8 cellular contexts compared by ENCODE assay signal in the genomic region with DNA sequence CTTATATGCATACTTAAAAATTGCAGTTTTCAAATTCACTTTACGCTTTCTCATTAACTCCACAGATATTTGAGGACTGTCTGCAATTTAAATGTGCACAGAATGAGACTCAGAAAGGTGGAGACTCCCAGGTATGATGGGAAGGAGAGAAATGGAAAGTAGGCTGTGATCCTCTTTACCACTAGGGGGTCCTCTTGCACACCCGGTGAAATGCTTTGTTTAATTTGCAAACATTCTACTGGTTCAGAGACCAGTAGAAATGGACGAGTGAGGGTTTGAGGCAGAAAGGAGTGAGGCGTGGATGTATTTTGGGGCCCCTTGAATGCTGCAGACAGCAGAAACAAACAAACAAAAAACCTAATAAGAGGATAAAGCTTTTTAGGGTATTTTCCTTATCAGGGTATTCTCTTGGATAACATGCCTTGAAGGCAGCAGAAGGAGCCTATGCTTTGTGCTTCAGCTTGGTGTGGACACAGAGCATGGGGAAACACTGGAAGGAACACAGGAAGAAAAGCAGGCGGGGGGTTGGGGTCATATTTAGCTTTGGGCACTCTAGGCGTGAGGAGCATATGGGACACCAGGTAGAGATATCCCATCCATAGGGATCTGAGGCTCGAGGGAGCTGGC.
DNase-seq lines count a peak whose midpoint lies in the region; ATAC-seq and TF ChIP-seq lines count a peak whose summit lies in the region.

No MANE protein-coding gene starts in this region.

- H3K27ac ChIP-seq in SK-N-SH (ENCODE audit: low read depth in 2 of 2, low read length in 1 of 2) = no peak overlapping the region
- H3K27ac ChIP-seq in upper lobe of right lung = no peak overlapping the region

- 2% methylated on average over 7 of the region's 7 CpGs for WGBS in SK-N-SH (ENCODE audit: low lambda C conversion rate)

- H4K20me1 ChIP-seq in SK-N-SH (ENCODE audit: insufficient read depth) = no peaks in the 10 kb centered on the region

- no peak for TF ChIP-seq EP300 in SK-N-SH (IDR thresholded peaks at IDR 0.05; ENCODE audit: borderline replicate concordance in 1 of 2, low read depth in 1 of 2, low read length in 1 of 2)

- POLR2A ChIA-PET in SK-N-SH (lab: Yijun Ruan, JAX) = no interaction called here

- TF ChIP-seq CTCF in SK-N-SH (IDR thresholded peaks at IDR 0.05) = peak; percentile 51
- TF ChIP-seq CTCF in epithelial cell of esophagus (IDR thresholded peaks at IDR 0.05; ENCODE audit: insufficient read depth, low read depth, low read length, missing control alignments) = peak; percentile 88
- TF ChIP-seq CTCF in upper lobe of right lung (IDR thresholded peaks at IDR 0.05) = peak; percentile 45

- DNase-seq in SK-N-SH (peak; percentile 22), MV-4-11 (lab: John Stamatoyannopoulos, UW) (peak; percentile 13), epithelial cell of esophagus (ENCODE audit: low read depth) (peak; percentile 61), upper lobe of right lung (no peak), NCI-H524 treated with DMSO at 0.1 percent for 48 hours (lab: John Stamatoyannopoulos, UW) (no peak)
- DNase-seq in activated naive CD4-positive, alpha-beta T cell treated with Interleukin-2 at 50 U/mL for 16 hours = no peak

- H3K27me3 ChIP-seq in SK-N-SH (ENCODE audit: insufficient read depth) (no peaks in the 10 kb centered on the region), upper lobe of right lung (no peaks in the 10 kb centered on the region)

- CTCF ChIA-PET in SK-N-SH (lab: Yijun Ruan, JAX) = interaction anchor here (0.6 to 0.7 kb wide), 2 partner anchors 36 to 147 kb away, joined by 3 read pairs; no protein-coding TSS in a partner anchor

- no peak for ATAC-seq in SK-N-SH treated with all-trans-retinoic acid at 6 μM for 48 hours
- peak; percentile 78 for ATAC-seq in GM21529 (IDR thresholded peaks at IDR 0.05; ENCODE audit: unreplicated experiment)
- ATAC-seq in upper lobe of right lung = peak; percentile 67

- intact Hi-C loops in upper lobe of right lung (cut with DNase I) = no loop called here

- H3K79me2 ChIP-seq in SK-N-SH (ENCODE audit: insufficient read depth) = no peaks in the 10 kb centered on the region

- no peak overlapping the region for H3K4me2 ChIP-seq in SK-N-SH

- no peak overlapping the region for H3K9ac ChIP-seq in SK-N-SH

- H3K9me2 ChIP-seq in SK-N-SH = no peaks in the 10 kb centered on the region

- H3F3A ChIP-seq in SK-N-SH (replicated peaks; ENCODE audit: insufficient read depth) = no peaks in the 10 kb centered on the region

- no peak overlapping the region for H2AFZ ChIP-seq in SK-N-SH (ENCODE audit: low read depth)

- H3K4me1 ChIP-seq in SK-N-SH (ENCODE audit: control insufficient read depth in 1 of 2, insufficient read depth in 2 of 2, low read depth in 1 of 2, low read length in 1 of 2) (no peaks in the 10 kb centered on the region), upper lobe of right lung (no peaks in the 10 kb centered on the region)

- H3K36me3 ChIP-seq in SK-N-SH (replicated peaks in 1 of 2; ENCODE audit: control insufficient read depth in 1 of 2, insufficient read depth in 2 of 2, low read length in 1 of 2) (no peaks in the 10 kb centered on the region), upper lobe of right lung (no peaks in the 10 kb centered on the region)

- peak; percentile 60 for TF ChIP-seq RAD21 in SK-N-SH (IDR thresholded peaks at IDR 0.05; ENCODE audit: low read length)

- H3K9me3 ChIP-seq in SK-N-SH (no peaks in the 10 kb centered on the region), upper lobe of right lung (no peaks in the 10 kb centered on the region)

- H3K4me3 ChIP-seq in SK-N-SH (ENCODE audit: low read depth in 2 of 2, low read length in 1 of 2) (no peak overlapping the region; a peak in 1 of 4 replicates), epithelial cell of esophagus (ENCODE audit: low read length) (no peak overlapping the region), upper lobe of right lung (no peak overlapping the region)

TF ChIP-seq in SK-N-SH, 30 proteins besides CTCF, POLR2A, EP300 and RAD21:
- TF ChIP-seq EZH2phosphoT487 (IDR thresholded peaks at IDR 0.05; ENCODE audit: borderline replicate concordance, low read depth) = no peak
- TF ChIP-seq FOSL2 (IDR thresholded peaks at IDR 0.05; ENCODE audit: borderline replicate concordance, low read depth) = no peak
- TF ChIP-seq, protein P1, sequence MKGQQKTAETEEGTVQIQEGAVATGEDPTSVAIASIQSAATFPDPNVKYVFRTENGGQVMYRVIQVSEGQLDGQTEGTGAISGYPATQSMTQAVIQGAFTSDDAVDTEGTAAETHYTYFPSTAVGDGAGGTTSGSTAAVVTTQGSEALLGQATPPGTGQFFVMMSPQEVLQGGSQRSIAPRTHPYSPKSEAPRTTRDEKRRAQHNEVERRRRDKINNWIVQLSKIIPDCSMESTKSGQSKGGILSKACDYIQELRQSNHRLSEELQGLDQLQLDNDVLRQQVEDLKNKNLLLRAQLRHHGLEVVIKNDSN (IDR thresholded peaks at IDR 0.05; ENCODE audit: borderline replicate concordance, low read depth) = no peak
- TF ChIP-seq, protein P2, sequence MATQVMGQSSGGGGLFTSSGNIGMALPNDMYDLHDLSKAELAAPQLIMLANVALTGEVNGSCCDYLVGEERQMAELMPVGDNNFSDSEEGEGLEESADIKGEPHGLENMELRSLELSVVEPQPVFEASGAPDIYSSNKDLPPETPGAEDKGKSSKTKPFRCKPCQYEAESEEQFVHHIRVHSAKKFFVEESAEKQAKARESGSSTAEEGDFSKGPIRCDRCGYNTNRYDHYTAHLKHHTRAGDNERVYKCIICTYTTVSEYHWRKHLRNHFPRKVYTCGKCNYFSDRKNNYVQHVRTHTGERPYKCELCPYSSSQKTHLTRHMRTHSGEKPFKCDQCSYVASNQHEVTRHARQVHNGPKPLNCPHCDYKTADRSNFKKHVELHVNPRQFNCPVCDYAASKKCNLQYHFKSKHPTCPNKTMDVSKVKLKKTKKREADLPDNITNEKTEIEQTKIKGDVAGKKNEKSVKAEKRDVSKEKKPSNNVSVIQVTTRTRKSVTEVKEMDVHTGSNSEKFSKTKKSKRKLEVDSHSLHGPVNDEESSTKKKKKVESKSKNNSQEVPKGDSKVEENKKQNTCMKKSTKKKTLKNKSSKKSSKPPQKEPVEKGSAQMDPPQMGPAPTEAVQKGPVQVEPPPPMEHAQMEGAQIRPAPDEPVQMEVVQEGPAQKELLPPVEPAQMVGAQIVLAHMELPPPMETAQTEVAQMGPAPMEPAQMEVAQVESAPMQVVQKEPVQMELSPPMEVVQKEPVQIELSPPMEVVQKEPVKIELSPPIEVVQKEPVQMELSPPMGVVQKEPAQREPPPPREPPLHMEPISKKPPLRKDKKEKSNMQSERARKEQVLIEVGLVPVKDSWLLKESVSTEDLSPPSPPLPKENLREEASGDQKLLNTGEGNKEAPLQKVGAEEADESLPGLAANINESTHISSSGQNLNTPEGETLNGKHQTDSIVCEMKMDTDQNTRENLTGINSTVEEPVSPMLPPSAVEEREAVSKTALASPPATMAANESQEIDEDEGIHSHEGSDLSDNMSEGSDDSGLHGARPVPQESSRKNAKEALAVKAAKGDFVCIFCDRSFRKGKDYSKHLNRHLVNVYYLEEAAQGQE (IDR thresholded peaks at IDR 0.05; ENCODE audit: low read depth, low read length) = no peak
- no peak for TF ChIP-seq POLR2AphosphoS5 (IDR thresholded peaks at IDR 0.05; ENCODE audit: low read depth, low read length)
- TF ChIP-seq RFX5 (IDR thresholded peaks at IDR 0.05; ENCODE audit: low read length) = no peak
- TF ChIP-seq TAF1 (IDR thresholded peaks at IDR 0.05; ENCODE audit: borderline replicate concordance, low read depth, low read length) = no peak

TF ChIP-seq in SK-N-SH treated with all-trans-retinoic acid at 6 μM for 48 hours, 23 proteins besides CTCF, POLR2A, EP300 and RAD21 (continues in another document):
- TF ChIP-seq ZFP30 (CRISPR knock-in tag; IDR thresholded peaks at IDR 0.05) (no peak), PPARA (CRISPR knock-in tag; IDR thresholded peaks at IDR 0.05; ENCODE audit: borderline replicate concordance) (no peak), ARNTL (CRISPR knock-in tag; IDR thresholded peaks at IDR 0.05; ENCODE audit: borderline replicate concordance, low read depth) (no peak), ZNF70 (CRISPR knock-in tag; IDR thresholded peaks at IDR 0.05) (no peak), ZNF8 (CRISPR knock-in tag; IDR thresholded peaks at IDR 0.05) (no peak), GLIS3 (CRISPR knock-in tag; IDR thresholded peaks at IDR 0.05) (no peak), ZNF565 (CRISPR knock-in tag; conservative IDR thresholded peaks at IDR 0.05; ENCODE audit: low read depth) (no peak), ZC3H10 (CRISPR knock-in tag; IDR thresholded peaks at IDR 0.05) (no peak), OSR1 (CRISPR knock-in tag; IDR thresholded peaks at IDR 0.05) (no peak), SNAI2 (CRISPR knock-in tag; IDR thresholded peaks at IDR 0.05) (no peak), TOX (CRISPR knock-in tag; IDR thresholded peaks at IDR 0.05; ENCODE audit: borderline replicate concordance) (no peak)
- TF ChIP-seq, protein P3, sequence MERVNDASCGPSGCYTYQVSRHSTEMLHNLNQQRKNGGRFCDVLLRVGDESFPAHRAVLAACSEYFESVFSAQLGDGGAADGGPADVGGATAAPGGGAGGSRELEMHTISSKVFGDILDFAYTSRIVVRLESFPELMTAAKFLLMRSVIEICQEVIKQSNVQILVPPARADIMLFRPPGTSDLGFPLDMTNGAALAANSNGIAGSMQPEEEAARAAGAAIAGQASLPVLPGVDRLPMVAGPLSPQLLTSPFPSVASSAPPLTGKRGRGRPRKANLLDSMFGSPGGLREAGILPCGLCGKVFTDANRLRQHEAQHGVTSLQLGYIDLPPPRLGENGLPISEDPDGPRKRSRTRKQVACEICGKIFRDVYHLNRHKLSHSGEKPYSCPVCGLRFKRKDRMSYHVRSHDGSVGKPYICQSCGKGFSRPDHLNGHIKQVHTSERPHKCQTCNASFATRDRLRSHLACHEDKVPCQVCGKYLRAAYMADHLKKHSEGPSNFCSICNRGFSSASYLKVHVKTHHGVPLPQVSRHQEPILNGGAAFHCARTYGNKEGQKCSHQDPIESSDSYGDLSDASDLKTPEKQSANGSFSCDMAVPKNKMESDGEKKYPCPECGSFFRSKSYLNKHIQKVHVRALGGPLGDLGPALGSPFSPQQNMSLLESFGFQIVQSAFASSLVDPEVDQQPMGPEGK (CRISPR knock-in tag; IDR thresholded peaks at IDR 0.05; ENCODE audit: borderline replicate concordance) = no peak
- TF ChIP-seq, protein P4, sequence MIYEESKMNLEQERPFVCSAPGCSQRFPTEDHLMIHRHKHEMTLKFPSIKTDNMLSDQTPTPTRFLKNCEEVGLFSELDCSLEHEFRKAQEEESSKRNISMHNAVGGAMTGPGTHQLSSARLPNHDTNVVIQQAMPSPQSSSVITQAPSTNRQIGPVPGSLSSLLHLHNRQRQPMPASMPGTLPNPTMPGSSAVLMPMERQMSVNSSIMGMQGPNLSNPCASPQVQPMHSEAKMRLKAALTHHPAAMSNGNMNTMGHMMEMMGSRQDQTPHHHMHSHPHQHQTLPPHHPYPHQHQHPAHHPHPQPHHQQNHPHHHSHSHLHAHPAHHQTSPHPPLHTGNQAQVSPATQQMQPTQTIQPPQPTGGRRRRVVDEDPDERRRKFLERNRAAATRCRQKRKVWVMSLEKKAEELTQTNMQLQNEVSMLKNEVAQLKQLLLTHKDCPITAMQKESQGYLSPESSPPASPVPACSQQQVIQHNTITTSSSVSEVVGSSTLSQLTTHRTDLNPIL (CRISPR knock-in tag; IDR thresholded peaks at IDR 0.05; ENCODE audit: low read depth) = no peak

Comparison
In these comparisons a context has a peak if more than half of its experiments do, and no peak if none do; other contexts are left out.
1. DNase-seq: peak in SK-N-SH (single experiment), MV-4-11 (single experiment) and epithelial cell of esophagus (single experiment); none in upper lobe of right lung (single experiment), activated naive CD4-positive, alpha-beta T cell treated with Interleukin-2 at 50 U/mL for 16 hours (single experiment) and NCI-H524 treated with DMSO at 0.1 percent for 48 hours (single experiment).
2. Peak in every context shown above with its lines, with median percentiles within 50 percentile points of each other: CTCF ChIP-seq.